In genomic region chr11:65111537-65112225, GRCh38 we compare ENCODE assay signal across 8 cellular contexts.
A peak's percentile ranks its signal among the peaks of the same experiment; 100 is the strongest.
DNase-seq lines count a peak whose midpoint lies in the region; ATAC-seq and TF ChIP-seq lines count a peak whose summit lies in the region.

TSS of gene TM7SF2 (plus strand) at chr11:65111872. CDS start at chr11:65112016, 144 bp downstream.

- TF ChIP-seq CTCF in AG04449 (IDR thresholded peaks at IDR 0.05; ENCODE audit: insufficient read depth, low read length, missing control alignments) (no peak), coronary artery (IDR thresholded peaks at IDR 0.05) (no peak)

- ATAC-seq in HG03432 (IDR thresholded peaks at IDR 0.05; ENCODE audit: unreplicated experiment) = peak; percentile 57

- H3K27ac ChIP-seq in coronary artery = peak within 1 kb of the TSS in 1 of 2 donors; percentile 62

- TF ChIP-seq POLR2A in GM18951 (IDR thresholded peaks at IDR 0.05; ENCODE audit: extremely low read depth, insufficient read depth, insufficient read length) = peak; percentile 98

- CTCF ChIA-PET in AG04449 (lab: Yijun Ruan, JAX) = interaction anchor here (1.3 to 7.0 kb wide), 23 partner anchors 8 to 268 kb away, joined by 3 to 169 read pairs (median 6); partner anchors contain the start of genes ARL2, BATF2, CAPN1 and CDC42BPG

- H3K4me3 ChIP-seq in AG04449 (ENCODE audit: low read depth, low read length) (peak within 1 kb of the TSS; percentile 54), coronary artery (peak within 1 kb of the TSS; percentile 76)

- in situ Hi-C loops in GM18951 (cut with MboI; ENCODE audit: low sequenced_read_pairs, unreplicated experiment) = no loop called here

- POLR2A ChIA-PET in AG04449 (lab: Yijun Ruan, JAX) = interaction anchor here (0.6 to 1.3 kb wide), 7 partner anchors 10 to 23 kb away, joined by 3 to 5 read pairs (median 4); partner anchors contain the start of genes FAU, MRPL49 and SYVN1

- DNase-seq in AG04449 (ENCODE audit: low read depth, low spot score) (no peak), NCI-H526 treated with DMSO at 0.1 percent for 48 hours (lab: John Stamatoyannopoulos, UW) (peak; percentile 95), coronary artery (ENCODE audit: low spot score) (peak; percentile 93), left kidney (ENCODE audit: low read depth, low spot score) (peak; percentile 99)
- DNase-seq in activated CD4-positive, alpha-beta T cell treated with anti-CD3 and anti-CD28 coated beads, Interleukin-2, amount 50 U/mL, for 1 hour = peak; percentile 95
- DNase-seq in stimulated activated CD4-positive, alpha-beta T cell treated with anti-CD3 and anti-CD28 coated beads, Interleukin-1b, Interleukin-23, amount 100 ng/mL, for 48 hours = peak; percentile 92
